2 cellular contexts compared by ENCODE assay signal in the genomic region with DNA sequence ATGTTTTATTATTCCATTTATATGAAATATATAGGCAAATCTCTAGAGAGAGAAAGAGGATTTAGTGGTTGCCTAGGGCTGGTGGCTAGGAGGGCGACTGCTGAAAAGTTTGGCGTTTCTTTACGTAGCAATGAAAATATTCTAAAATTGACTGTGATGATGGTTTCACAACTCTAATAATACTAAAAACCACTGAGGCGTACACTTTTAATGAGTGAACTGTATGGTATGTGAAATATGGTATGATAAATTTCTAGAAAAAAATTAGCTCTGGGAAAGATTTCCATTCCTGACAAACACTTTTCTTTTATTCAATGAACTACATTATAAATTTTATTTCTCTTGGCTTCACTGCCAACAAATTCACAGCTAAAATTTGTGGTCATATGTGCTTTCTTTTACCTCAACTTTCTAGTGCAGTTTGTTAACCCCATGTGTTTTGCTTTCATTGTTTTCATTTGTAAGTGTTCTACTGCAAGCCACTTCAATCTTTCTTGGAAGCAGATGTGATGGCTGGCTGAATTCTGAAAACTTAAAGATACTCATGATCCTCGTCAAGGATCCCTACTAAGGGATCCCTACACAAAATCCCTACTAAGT.
TF ChIP-seq lines count a peak whose summit lies in the region.

No MANE protein-coding gene starts in this region.

TF ChIP-seq in HEK293, 187 proteins besides CTCF, POLR2A, EP300 and RAD21 (continued from another document):
- peak; percentile 17; the same call in 1 of the 2 replicates for TF ChIP-seq ZBTB17 (tag by site-specific recombination; IDR thresholded peaks at IDR 0.05)
- TF ChIP-seq ZNF560 (tag by site-specific recombination; IDR thresholded peaks at IDR 0.05; ENCODE audit: borderline replicate concordance) = no peak
- TF ChIP-seq, protein P1, sequence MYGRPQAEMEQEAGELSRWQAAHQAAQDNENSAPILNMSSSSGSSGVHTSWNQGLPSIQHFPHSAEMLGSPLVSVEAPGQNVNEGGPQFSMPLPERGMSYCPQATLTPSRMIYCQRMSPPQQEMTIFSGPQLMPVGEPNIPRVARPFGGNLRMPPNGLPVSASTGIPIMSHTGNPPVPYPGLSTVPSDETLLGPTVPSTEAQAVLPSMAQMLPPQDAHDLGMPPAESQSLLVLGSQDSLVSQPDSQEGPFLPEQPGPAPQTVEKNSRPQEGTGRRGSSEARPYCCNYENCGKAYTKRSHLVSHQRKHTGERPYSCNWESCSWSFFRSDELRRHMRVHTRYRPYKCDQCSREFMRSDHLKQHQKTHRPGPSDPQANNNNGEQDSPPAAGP (tag by site-specific recombination; IDR thresholded peaks at IDR 0.05) = no peak
- TF ChIP-seq, protein P2, sequence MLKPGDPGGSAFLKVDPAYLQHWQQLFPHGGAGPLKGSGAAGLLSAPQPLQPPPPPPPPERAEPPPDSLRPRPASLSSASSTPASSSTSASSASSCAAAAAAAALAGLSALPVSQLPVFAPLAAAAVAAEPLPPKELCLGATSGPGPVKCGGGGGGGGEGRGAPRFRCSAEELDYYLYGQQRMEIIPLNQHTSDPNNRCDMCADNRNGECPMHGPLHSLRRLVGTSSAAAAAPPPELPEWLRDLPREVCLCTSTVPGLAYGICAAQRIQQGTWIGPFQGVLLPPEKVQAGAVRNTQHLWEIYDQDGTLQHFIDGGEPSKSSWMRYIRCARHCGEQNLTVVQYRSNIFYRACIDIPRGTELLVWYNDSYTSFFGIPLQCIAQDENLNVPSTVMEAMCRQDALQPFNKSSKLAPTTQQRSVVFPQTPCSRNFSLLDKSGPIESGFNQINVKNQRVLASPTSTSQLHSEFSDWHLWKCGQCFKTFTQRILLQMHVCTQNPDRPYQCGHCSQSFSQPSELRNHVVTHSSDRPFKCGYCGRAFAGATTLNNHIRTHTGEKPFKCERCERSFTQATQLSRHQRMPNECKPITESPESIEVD (tag by site-specific recombination; IDR thresholded peaks at IDR 0.05) = peak; percentile 94

TF ChIP-seq in GM12878, 131 proteins besides CTCF, POLR2A, EP300 and RAD21:
- TF ChIP-seq, protein P3, sequence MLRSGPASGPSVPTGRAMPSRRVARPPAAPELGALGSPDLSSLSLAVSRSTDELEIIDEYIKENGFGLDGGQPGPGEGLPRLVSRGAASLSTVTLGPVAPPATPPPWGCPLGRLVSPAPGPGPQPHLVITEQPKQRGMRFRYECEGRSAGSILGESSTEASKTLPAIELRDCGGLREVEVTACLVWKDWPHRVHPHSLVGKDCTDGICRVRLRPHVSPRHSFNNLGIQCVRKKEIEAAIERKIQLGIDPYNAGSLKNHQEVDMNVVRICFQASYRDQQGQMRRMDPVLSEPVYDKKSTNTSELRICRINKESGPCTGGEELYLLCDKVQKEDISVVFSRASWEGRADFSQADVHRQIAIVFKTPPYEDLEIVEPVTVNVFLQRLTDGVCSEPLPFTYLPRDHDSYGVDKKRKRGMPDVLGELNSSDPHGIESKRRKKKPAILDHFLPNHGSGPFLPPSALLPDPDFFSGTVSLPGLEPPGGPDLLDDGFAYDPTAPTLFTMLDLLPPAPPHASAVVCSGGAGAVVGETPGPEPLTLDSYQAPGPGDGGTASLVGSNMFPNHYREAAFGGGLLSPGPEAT (IDR thresholded peaks at IDR 0.05; ENCODE audit: low read depth) = 0 out of 2 replicates have a peak, but pooled peaks have one; percentile 20
- TF ChIP-seq IKZF2 (IDR thresholded peaks at IDR 0.05) = peak in 1 of 2 experiments; percentile 29; a peak in 2 of 4 replicates
- TF ChIP-seq BACH1 (IDR thresholded peaks at IDR 0.05; ENCODE audit: borderline replicate concordance) = no peak
- TF ChIP-seq LARP7 (IDR thresholded peaks at IDR 0.05) = no peak
- TF ChIP-seq, protein P4, sequence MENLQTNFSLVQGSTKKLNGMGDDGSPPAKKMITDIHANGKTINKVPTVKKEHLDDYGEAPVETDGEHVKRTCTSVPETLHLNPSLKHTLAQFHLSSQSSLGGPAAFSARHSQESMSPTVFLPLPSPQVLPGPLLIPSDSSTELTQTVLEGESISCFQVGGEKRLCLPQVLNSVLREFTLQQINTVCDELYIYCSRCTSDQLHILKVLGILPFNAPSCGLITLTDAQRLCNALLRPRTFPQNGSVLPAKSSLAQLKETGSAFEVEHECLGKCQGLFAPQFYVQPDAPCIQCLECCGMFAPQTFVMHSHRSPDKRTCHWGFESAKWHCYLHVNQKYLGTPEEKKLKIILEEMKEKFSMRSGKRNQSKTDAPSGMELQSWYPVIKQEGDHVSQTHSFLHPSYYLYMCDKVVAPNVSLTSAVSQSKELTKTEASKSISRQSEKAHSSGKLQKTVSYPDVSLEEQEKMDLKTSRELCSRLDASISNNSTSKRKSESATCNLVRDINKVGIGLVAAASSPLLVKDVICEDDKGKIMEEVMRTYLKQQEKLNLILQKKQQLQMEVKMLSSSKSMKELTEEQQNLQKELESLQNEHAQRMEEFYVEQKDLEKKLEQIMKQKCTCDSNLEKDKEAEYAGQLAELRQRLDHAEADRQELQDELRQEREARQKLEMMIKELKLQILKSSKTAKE (IDR thresholded peaks at IDR 0.05; ENCODE audit: low read depth, poor library complexity, severe bottlenecking) = peak; percentile 33
- TF ChIP-seq, protein P5, sequence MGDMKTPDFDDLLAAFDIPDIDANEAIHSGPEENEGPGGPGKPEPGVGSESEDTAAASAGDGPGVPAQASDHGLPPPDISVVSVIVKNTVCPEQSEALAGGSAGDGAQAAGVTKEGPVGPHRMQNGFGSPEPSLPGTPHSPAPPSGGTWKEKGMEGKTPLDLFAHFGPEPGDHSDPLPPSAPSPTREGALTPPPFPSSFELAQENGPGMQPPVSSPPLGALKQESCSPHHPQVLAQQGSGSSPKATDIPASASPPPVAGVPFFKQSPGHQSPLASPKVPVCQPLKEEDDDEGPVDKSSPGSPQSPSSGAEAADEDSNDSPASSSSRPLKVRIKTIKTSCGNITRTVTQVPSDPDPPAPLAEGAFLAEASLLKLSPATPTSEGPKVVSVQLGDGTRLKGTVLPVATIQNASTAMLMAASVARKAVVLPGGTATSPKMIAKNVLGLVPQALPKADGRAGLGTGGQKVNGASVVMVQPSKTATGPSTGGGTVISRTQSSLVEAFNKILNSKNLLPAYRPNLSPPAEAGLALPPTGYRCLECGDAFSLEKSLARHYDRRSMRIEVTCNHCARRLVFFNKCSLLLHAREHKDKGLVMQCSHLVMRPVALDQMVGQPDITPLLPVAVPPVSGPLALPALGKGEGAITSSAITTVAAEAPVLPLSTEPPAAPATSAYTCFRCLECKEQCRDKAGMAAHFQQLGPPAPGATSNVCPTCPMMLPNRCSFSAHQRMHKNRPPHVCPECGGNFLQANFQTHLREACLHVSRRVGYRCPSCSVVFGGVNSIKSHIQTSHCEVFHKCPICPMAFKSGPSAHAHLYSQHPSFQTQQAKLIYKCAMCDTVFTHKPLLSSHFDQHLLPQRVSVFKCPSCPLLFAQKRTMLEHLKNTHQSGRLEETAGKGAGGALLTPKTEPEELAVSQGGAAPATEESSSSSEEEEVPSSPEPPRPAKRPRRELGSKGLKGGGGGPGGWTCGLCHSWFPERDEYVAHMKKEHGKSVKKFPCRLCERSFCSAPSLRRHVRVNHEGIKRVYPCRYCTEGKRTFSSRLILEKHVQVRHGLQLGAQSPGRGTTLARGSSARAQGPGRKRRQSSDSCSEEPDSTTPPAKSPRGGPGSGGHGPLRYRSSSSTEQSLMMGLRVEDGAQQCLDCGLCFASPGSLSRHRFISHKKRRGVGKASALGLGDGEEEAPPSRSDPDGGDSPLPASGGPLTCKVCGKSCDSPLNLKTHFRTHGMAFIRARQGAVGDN (IDR thresholded peaks at IDR 0.05) = peak; percentile 16; the same call in 1 of the 2 replicates
- TF ChIP-seq RAD51 (IDR thresholded peaks at IDR 0.05) = 0 out of 2 replicates have a peak, but pooled peaks have one; percentile 15
- TF ChIP-seq ASH2L (IDR thresholded peaks at IDR 0.05; ENCODE audit: borderline replicate concordance, low read depth) = no peak
- 0 out of 2 replicates have a peak, but pooled peaks have one; percentile 57 for TF ChIP-seq BCL11A (IDR thresholded peaks at IDR 0.05; ENCODE audit: low read depth, low read length)
- TF ChIP-seq MTA2 (IDR thresholded peaks at IDR 0.05; ENCODE audit: low read depth) = peak; percentile 98
- no peak for TF ChIP-seq CBX3 (IDR thresholded peaks at IDR 0.05; ENCODE audit: borderline replicate concordance, low read depth)
- peak; percentile 16; the same call in 1 of the 2 replicates for TF ChIP-seq ATF7 (IDR thresholded peaks at IDR 0.05; ENCODE audit: low read depth)
- peak; percentile 37; the same call in 1 of the 2 replicates for TF ChIP-seq BMI1 (IDR thresholded peaks at IDR 0.05; ENCODE audit: borderline replicate concordance)
- no peak for TF ChIP-seq NR2F1 (conservative IDR thresholded peaks at IDR 0.05)
- peak; percentile 45 for TF ChIP-seq IKZF1 (conservative IDR thresholded peaks at IDR 0.05)
- TF ChIP-seq STAT3 (IDR thresholded peaks at IDR 0.05; ENCODE audit: low read depth, low read length) = no peak
- TF ChIP-seq, protein P6, sequence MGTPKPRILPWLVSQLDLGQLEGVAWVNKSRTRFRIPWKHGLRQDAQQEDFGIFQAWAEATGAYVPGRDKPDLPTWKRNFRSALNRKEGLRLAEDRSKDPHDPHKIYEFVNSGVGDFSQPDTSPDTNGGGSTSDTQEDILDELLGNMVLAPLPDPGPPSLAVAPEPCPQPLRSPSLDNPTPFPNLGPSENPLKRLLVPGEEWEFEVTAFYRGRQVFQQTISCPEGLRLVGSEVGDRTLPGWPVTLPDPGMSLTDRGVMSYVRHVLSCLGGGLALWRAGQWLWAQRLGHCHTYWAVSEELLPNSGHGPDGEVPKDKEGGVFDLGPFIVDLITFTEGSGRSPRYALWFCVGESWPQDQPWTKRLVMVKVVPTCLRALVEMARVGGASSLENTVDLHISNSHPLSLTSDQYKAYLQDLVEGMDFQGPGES (IDR thresholded peaks at IDR 0.05) = no peak
TF ChIP-seq in GM12878: peak in this region for 10.
